ENCODE assay signal across 1 cellular context in genomic region chr7:38565289-38565688, GRCh38.
TF ChIP-seq lines count a peak whose summit lies in the region.

No MANE protein-coding gene starts in this region.

TF ChIP-seq in HepG2, 621 proteins besides CTCF, POLR2A, EP300 and RAD21 (continued from another document):
- TF ChIP-seq MTERF4 (CRISPR knock-in tag; IDR thresholded peaks at IDR 0.05): no peak
- no peak for TF ChIP-seq NCOA2 (CRISPR knock-in tag; IDR thresholded peaks at IDR 0.05)
TF ChIP-seq in HepG2: peak in this region for 1.
